ENCODE assay signal across 13 cellular contexts in genomic region chrX:4239650-4240540, GRCh38.
DNase-seq lines count a peak whose midpoint lies in the region; ATAC-seq, FAIRE-seq and TF ChIP-seq lines count a peak whose summit lies in the region.
"Had no signal": no experiment of that assay in that cellular context is flagged by ENCODE, and none has a peak within 500 bp of the region (broad histone marks: within the 10 kb centered on the region; RNA-seq: fewer than 3 reads in every experiment).

No MANE protein-coding gene starts in this region.

- H3K4me1 ChIP-seq in DND-41 (ENCODE audit: insufficient read depth, low read length), result peaks cover 17% of the 10 kb centered on the region
- no peaks in the 10 kb centered on the region for H3K4me1 ChIP-seq in GM12878 (ENCODE audit: control insufficient read depth, insufficient read depth, low read length)

- H3K36me3 ChIP-seq in DND-41 (ENCODE audit: insufficient read depth, low read length), result peaks cover 15% of the 10 kb centered on the region
- no peaks in the 10 kb centered on the region for H3K36me3 ChIP-seq in GM12878 (ENCODE audit: control insufficient read depth in 2 of 2, insufficient read depth in 2 of 2, low read length in 1 of 2)
- H3K36me3 ChIP-seq: thoracic aorta had no signal

- ATAC-seq in DND-41 (ENCODE audit: insufficient read depth, low read depth) (peak; percentile 58), GM19438 (IDR thresholded peaks at IDR 0.05; ENCODE audit: low read depth, unreplicated experiment) (peak; percentile 62), GM12878 (no peak), HG03460 (IDR thresholded peaks at IDR 0.05; ENCODE audit: unreplicated experiment) (no peak), Right ventricle myocardium superior (ENCODE audit: poor library complexity) (no peak)
- ATAC-seq: left ventricle myocardium superior, Panc1 had no signal

- BruUV-seq in GM12878 (replicated peaks; lab: Mats Ljungman, UMichigan), result no TSS peak

- CTCF ChIA-PET in GM12878 (lab: Yijun Ruan, JAX), result no interaction called here

- H3K79me2 ChIP-seq in DND-41 (ENCODE audit: insufficient read depth, low read length), result no peaks in the 10 kb centered on the region
- no peaks in the 10 kb centered on the region for H3K79me2 ChIP-seq in GM12878 (ENCODE audit: control insufficient read depth, insufficient read depth, low read length)

- no peak for TF ChIP-seq RAD21 in GM12878 (IDR thresholded peaks at IDR 0.05; ENCODE audit: insufficient read depth, low read depth, low read length)

- H3K9me3 ChIP-seq in DND-41 (ENCODE audit: insufficient read depth, low read length, severe bottlenecking) (peaks cover 26% of the 10 kb centered on the region), GM12878 (replicated peaks; ENCODE audit: control insufficient read depth, insufficient read depth, low read length) (peaks cover 6% of the 10 kb centered on the region; the same call in 2 of the 3 replicates)
- H3K9me3 ChIP-seq: thoracic aorta had no signal

- H3K27ac ChIP-seq in DND-41 (ENCODE audit: low read length) (peak overlapping the region; percentile 11; the same call in 1 of the 2 replicates), GM12878 (ENCODE audit: control insufficient read depth, insufficient read depth) (no peak overlapping the region)
- H3K27ac ChIP-seq: thoracic aorta had no signal

- H3K27me3 ChIP-seq in DND-41 (ENCODE audit: insufficient read depth, low read length, poor library complexity) (no peaks in the 10 kb centered on the region), GM12878 (replicated peaks in 1 of 2; ENCODE audit: control insufficient read depth in 2 of 2, insufficient read depth in 2 of 2, low read length in 1 of 2) (no peaks in the 10 kb centered on the region)

- RAD21 ChIA-PET in GM12878 (lab: Charles Lee; ENCODE audit: unreplicated experiment), result no interaction called here

- H3K4me3 ChIP-seq in DND-41 (ENCODE audit: low read depth in 1 of 2, low read length in 2 of 2) (peak overlapping the region in 1 of 2 experiments; percentile 38; a peak in 2 of 4 replicates), GM12878 (no peak overlapping the region)
- H3K4me3 ChIP-seq: thoracic aorta had no signal

- 7% methylated on average over 5 of the region's 5 CpGs for WGBS in GM12878 (ENCODE audit: insufficient coverage, insufficient replicate concordance, low lambda C conversion rate, missing lambda C conversion rate)

- SMC1A ChIA-PET in GM12878 (lab: Charles Lee; ENCODE audit: uncharacterized antibody, unreplicated experiment), result no interaction called here

- POLR2A ChIA-PET in GM12878 (lab: Charles Lee), result no interaction called here

- FAIRE-seq in GM12878 (lab: Jason Lieb, UNC), result no peak

- TF ChIP-seq CTCF in DND-41 (IDR thresholded peaks at IDR 0.05; ENCODE audit: borderline replicate concordance, extremely low read depth, low read length, poor library complexity, severe bottlenecking) (no peak), GM12878 (IDR thresholded peaks at IDR 0.05 in 2 of 3, conservative IDR thresholded peaks at IDR 0.05 in 1 of 3; ENCODE audit: control insufficient read depth in 2 of 3, extremely low read depth in 1 of 3, insufficient read depth in 1 of 3, low read depth in 3 of 3, low read length in 3 of 3) (no peak)

- no peak for TF ChIP-seq EP300 in GM12878 (IDR thresholded peaks at IDR 0.05; ENCODE audit: borderline replicate concordance in 1 of 2, control insufficient read depth in 1 of 2, low read depth in 2 of 2, low read length in 2 of 2)

- H3K9ac ChIP-seq in DND-41 (ENCODE audit: low read depth, low read length) (no peak overlapping the region), GM12878 (ENCODE audit: control insufficient read depth, insufficient read depth, low read length) (no peak overlapping the region)

- H3K4me2 ChIP-seq in DND-41 (ENCODE audit: insufficient read depth, low read length) (no peak overlapping the region), GM12878 (ENCODE audit: control insufficient read depth, insufficient read depth) (no peak overlapping the region)

- TF ChIP-seq POLR2A in GM12878 (IDR thresholded peaks at IDR 0.05; ENCODE audit: low read depth, low read length), result no peak

- H2AFZ ChIP-seq in DND-41 (ENCODE audit: low read depth, low read length), result peak overlapping the region; percentile 73
- no peak overlapping the region for H2AFZ ChIP-seq in GM12878 (ENCODE audit: control insufficient read depth, low read depth, low read length)

- intact Hi-C loops in GM12878 (cut with micrococcal nuclease; ENCODE audit: unreplicated experiment) (no loop called here), Right ventricle myocardium superior (cut with DNase I) (no loop called here)

- H4K20me1 ChIP-seq in DND-41 (ENCODE audit: insufficient read depth, low read length), result no peaks in the 10 kb centered on the region
- H4K20me1 ChIP-seq in GM12878 (ENCODE audit: control insufficient read depth, insufficient read depth), result no peaks in the 10 kb centered on the region

- DNase-seq in DND-41 (peak; percentile 5), NAMALWA (ENCODE audit: low spot score) (peak; percentile 60), GM12878 (ENCODE audit: low read depth, low spot score) (no peak), Right ventricle myocardium superior (no peak), A172 (ENCODE audit: low spot score) (no peak)
- no peak for DNase-seq in effector CD4-positive, alpha-beta T cell
- DNase-seq: cerebellar nuclear complex, H9, left ventricle myocardium superior had no signal

- in situ Hi-C loops in GM12878 (cut with MboI), result no loop called here

TF ChIP-seq in GM12878, 131 proteins besides CTCF, POLR2A, EP300 and RAD21:
- peak; percentile 34; the same call in 1 of the 2 replicates for TF ChIP-seq GABPA (IDR thresholded peaks at IDR 0.05; ENCODE audit: low read depth)
- TF ChIP-seq SPI1 (IDR thresholded peaks at IDR 0.05; ENCODE audit: borderline replicate concordance, insufficient read depth, low read depth, low read length), result peak; percentile 40; the same call in 1 of the 2 replicates
- TF ChIP-seq SIN3A (IDR thresholded peaks at IDR 0.05; ENCODE audit: low read depth, low read length), result no peak

Comparison
In these comparisons a context has a peak if more than half of its experiments do, and no peak if none do; other contexts are left out.
1. ATAC-seq: peak in DND-41 (single experiment) and GM19438 (single experiment); none in GM12878 (single experiment), HG03460 (single experiment) and Right ventricle myocardium superior (single experiment).
2. DNase-seq: peak in DND-41 (single experiment) and NAMALWA (single experiment); none in GM12878 (single experiment), Right ventricle myocardium superior (single experiment), A172 (single experiment) and effector CD4-positive, alpha-beta T cell (single experiment).